21 cellular contexts compared by ENCODE assay signal in the genomic region with DNA sequence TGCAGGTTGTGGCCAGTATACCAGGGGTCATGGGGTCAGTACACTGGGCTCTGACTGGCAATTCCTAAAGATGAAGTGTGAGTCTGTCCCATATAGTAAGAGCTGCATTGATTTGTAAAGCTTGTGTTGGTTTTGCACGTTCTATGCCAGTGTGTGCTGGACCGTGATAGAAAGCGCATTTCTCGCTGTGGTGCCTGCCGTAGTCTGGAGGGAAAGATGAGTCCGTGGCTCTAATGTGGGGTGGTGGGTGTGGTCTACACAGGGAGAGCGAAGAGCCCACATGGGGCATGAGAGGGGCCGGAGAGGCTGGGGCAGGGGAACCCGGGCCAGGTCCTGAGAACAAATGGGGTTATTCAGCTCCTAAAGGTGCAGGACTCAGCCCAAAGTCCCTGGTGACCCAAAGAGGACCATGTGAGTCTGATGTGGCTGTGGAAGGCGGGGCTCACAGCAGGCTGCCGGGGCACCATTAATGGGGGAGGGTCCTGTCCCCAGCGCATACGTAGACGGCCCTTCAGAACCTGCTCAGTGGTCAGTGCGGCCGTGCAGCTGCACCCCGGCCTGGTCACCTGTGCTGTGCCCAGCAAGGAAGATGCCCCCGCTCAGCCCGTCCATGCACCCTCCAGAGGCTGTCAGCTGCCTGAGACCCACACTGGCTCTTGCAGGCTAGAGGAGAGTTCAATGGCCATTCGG. TPM values are rescaled to one million over a fixed set of nuclear protein-coding genes. Genes with fewer than 3 reads are reported as not detected.
DNase-seq lines count a peak whose midpoint lies in the region; ATAC-seq and TF ChIP-seq lines count a peak whose summit lies in the region.
"Had no signal": no experiment of that assay in that cellular context is flagged by ENCODE, and none has a peak within 500 bp of the region (broad histone marks: within the 10 kb centered on the region; RNA-seq: fewer than 3 reads in every experiment).

No MANE protein-coding gene starts in this region.

- no peak overlapping the region for H3K27ac ChIP-seq in upper lobe of right lung

- no peak overlapping the region for H3K4me3 Mint-ChIP-seq in effector memory CD8-positive, alpha-beta T cell
- H3K4me3 Mint-ChIP-seq: activated CD4-positive, alpha-beta T cell treated with anti-CD3 and anti-CD28 coated beads for 36 hours; CD8-positive, alpha-beta memory T cell; GM23338; natural killer cell treated with Interleukin-12 subunit alpha and Interleukin-12 subunit beta and Interleukin-15 and Interleukin-18, amount 100 ng/mL, for 72 hours; stimulated activated effector memory CD8-positive, alpha-beta T cell treated with anti-CD3 and anti-CD28 coated beads, Interleukin-12 subunit alpha, Interleukin-12 subunit beta, amount 100 ng/mL, for 72 hours had no signal

- H3K36me3 Mint-ChIP-seq in activated naive CD4-positive, alpha-beta T cell treated with anti-CD3 and anti-CD28 coated beads, Interleukin-2, amount 50 U/mL, for 72 hours = no peaks in the 10 kb centered on the region
- H3K36me3 Mint-ChIP-seq in effector memory CD8-positive, alpha-beta T cell (ENCODE audit: insufficient read depth) = peaks cover 7% of the 10 kb centered on the region
- H3K36me3 Mint-ChIP-seq: CD8-positive, alpha-beta memory T cell; natural killer cell treated with Interleukin-12 subunit alpha and Interleukin-12 subunit beta and Interleukin-15 and Interleukin-18, amount 100 ng/mL, for 72 hours; stimulated activated effector memory CD8-positive, alpha-beta T cell treated with anti-CD3 and anti-CD28 coated beads, Interleukin-12 subunit alpha, Interleukin-12 subunit beta, amount 100 ng/mL, for 72 hours had no signal

- no peaks in the 10 kb centered on the region for H3K27me3 ChIP-seq in upper lobe of right lung
- H3K27me3 ChIP-seq: heart right ventricle had no signal

- H3K9me3 Mint-ChIP-seq in activated naive CD4-positive, alpha-beta T cell treated with anti-CD3 and anti-CD28 coated beads, Interleukin-2, amount 50 U/mL, for 72 hours = no peaks in the 10 kb centered on the region
- H3K9me3 Mint-ChIP-seq in effector memory CD8-positive, alpha-beta T cell = no peaks in the 10 kb centered on the region
- H3K9me3 Mint-ChIP-seq: CD8-positive, alpha-beta memory T cell; GM23338; natural killer cell treated with Interleukin-12 subunit alpha and Interleukin-12 subunit beta and Interleukin-15 and Interleukin-18, amount 100 ng/mL, for 72 hours; stimulated activated effector memory CD8-positive, alpha-beta T cell treated with anti-CD3 and anti-CD28 coated beads, Interleukin-12 subunit alpha, Interleukin-12 subunit beta, amount 100 ng/mL, for 72 hours had no signal

- H3K4me1 ChIP-seq in upper lobe of right lung = peaks cover under 1% of the 10 kb centered on the region

- TF ChIP-seq CTCF in upper lobe of right lung (IDR thresholded peaks at IDR 0.05) = no peak

- peak; percentile 1 to 38 for DNase-seq in activated naive CD4-positive, alpha-beta T cell treated with anti-CD3 and anti-CD28 coated beads, Interleukin-2, amount 50 U/mL, for 72 hours (ENCODE audit: low spot score in 2 of 2)
- DNase-seq in activated naive CD4-positive, alpha-beta T cell treated with anti-CD3 and anti-CD28 coated beads, Interleukin-2, amount 50 U/mL, for 16 hours = no peak
- DNase-seq in effector memory CD8-positive, alpha-beta T cell = no peak
- DNase-seq in mesenteric fat pad (ENCODE audit: low spot score) (peak; percentile 80), upper lobe of right lung (peak; percentile 61), glomerular visceral epithelial cell (ENCODE audit: extremely low spot score) (no peak)
- DNase-seq: activated CD4-positive, alpha-beta T cell treated with anti-CD3 and anti-CD28 coated beads for 36 hours; effector CD8-positive, alpha-beta T cell; NCI-H1436; NCI-H2171; NCI-H82; PC-3; stimulated activated CD4-positive, alpha-beta T cell treated with anti-CD3 and anti-CD28 coated beads, Interleukin-15, amount 100 ng/mL, for 24 hours; T1000; trophoblast cell had no signal

- H3K9me3 ChIP-seq in upper lobe of right lung = no peaks in the 10 kb centered on the region
- H3K9me3 ChIP-seq: heart right ventricle had no signal

- H3K4me3 ChIP-seq in upper lobe of right lung = no peak overlapping the region
- H3K4me3 ChIP-seq: GM23338, heart right ventricle had no signal

- no peaks in the 10 kb centered on the region for H3K36me3 ChIP-seq in upper lobe of right lung
- H3K36me3 ChIP-seq: heart right ventricle had no signal

- no peak for ATAC-seq in activated naive CD4-positive, alpha-beta T cell treated with anti-CD3 and anti-CD28 coated beads, Interleukin-2, amount 50 U/mL, for 72 hours
- ATAC-seq in effector memory CD8-positive, alpha-beta T cell (replicated peaks) = no peak
- ATAC-seq in upper lobe of right lung (no peak), GM21576 (IDR thresholded peaks at IDR 0.05; ENCODE audit: unreplicated experiment) (no peak)
- ATAC-seq: activated CD4-positive, alpha-beta T cell treated with anti-CD3 and anti-CD28 coated beads for 36 hours; GM23338; natural killer cell treated with Interleukin-12 subunit alpha and Interleukin-12 subunit beta and Interleukin-15 and Interleukin-18, amount 100 ng/mL, for 72 hours; PC-3; stimulated activated effector memory CD8-positive, alpha-beta T cell treated with anti-CD3 and anti-CD28 coated beads, Interleukin-12 subunit alpha, Interleukin-12 subunit beta, amount 100 ng/mL, for 72 hours had no signal

- H3K27me3 Mint-ChIP-seq in effector memory CD8-positive, alpha-beta T cell = no peaks in the 10 kb centered on the region
- H3K27me3 Mint-ChIP-seq: activated CD4-positive, alpha-beta T cell treated with anti-CD3 and anti-CD28 coated beads for 36 hours; CD8-positive, alpha-beta memory T cell had no signal

- intact Hi-C loops in upper lobe of right lung (cut with DNase I) = no loop called here

- H3K27ac Mint-ChIP-seq in activated naive CD4-positive, alpha-beta T cell treated with anti-CD3 and anti-CD28 coated beads, Interleukin-2, amount 50 U/mL, for 72 hours = no peak overlapping the region
- peak overlapping the region; percentile 21 to 44 for H3K27ac Mint-ChIP-seq in effector memory CD8-positive, alpha-beta T cell
- H3K27ac Mint-ChIP-seq: activated CD4-positive, alpha-beta T cell treated with anti-CD3 and anti-CD28 coated beads for 36 hours; GM23338; stimulated activated effector memory CD8-positive, alpha-beta T cell treated with anti-CD3 and anti-CD28 coated beads, Interleukin-12 subunit alpha, Interleukin-12 subunit beta, amount 100 ng/mL, for 72 hours had no signal

- peaks cover 9 to 12% of the 10 kb centered on the region in 2 donors for H3K4me1 Mint-ChIP-seq in effector memory CD8-positive, alpha-beta T cell (ENCODE audit: low read depth in 2 of 2)
- H3K4me1 Mint-ChIP-seq: GM23338 had no signal

RNA-seq across cellular contexts. Expression of a gene that starts 20.8 kb away (rescaled TPM):
- 10 to 100 TPM in 1 of 2 donors, 1 to 10 TPM in 1; 9.1 to 32.4 TPM for total RNA-seq in activated naive CD4-positive, alpha-beta T cell treated with anti-CD3 and anti-CD28 coated beads, Interleukin-2, amount 50 U/mL, for 72 hours
- total RNA-seq in mesenteric fat pad = 151 TPM
- 79.9 TPM for total RNA-seq in upper lobe of right lung

Comparison
In these comparisons a context has a peak if more than half of its experiments do, and no peak if none do; other contexts are left out.
1. DNase-seq: peak in activated naive CD4-positive, alpha-beta T cell treated with anti-CD3 and anti-CD28 coated beads, Interleukin-2, amount 50 U/mL, for 72 hours (2 of 2), mesenteric fat pad (single experiment) and upper lobe of right lung (single experiment); none in activated naive CD4-positive, alpha-beta T cell treated with anti-CD3 and anti-CD28 coated beads, Interleukin-2, amount 50 U/mL, for 16 hours (single experiment), effector memory CD8-positive, alpha-beta T cell (0 of 3) and glomerular visceral epithelial cell (single experiment).
2. H3K27ac Mint-ChIP-seq: peak in effector memory CD8-positive, alpha-beta T cell (2 of 2); none in activated naive CD4-positive, alpha-beta T cell treated with anti-CD3 and anti-CD28 coated beads, Interleukin-2, amount 50 U/mL, for 72 hours (0 of 2).